23 cellular contexts compared by ENCODE assay signal in genomic region chr14:104366931-104367810, GRCh38.
"Had no signal": no experiment of that assay in that cellular context is flagged by ENCODE, and none has a peak within 500 bp of the region (broad histone marks: within the 10 kb centered on the region; RNA-seq: fewer than 3 reads in every experiment).

No MANE protein-coding gene starts in this region.

- H3K27me3 Mint-ChIP-seq: stimulated activated naive CD8-positive, alpha-beta T cell treated with anti-CD3 and anti-CD28 coated beads, Interleukin-15, Interleukin-2, amounts not matched to agents 100 ng/mL and 50 ng/mL, for 24 hours had no signal

- ATAC-seq: left lobe of liver; naive thymus-derived CD8-positive, alpha-beta T cell; right lobe of liver; stimulated activated effector memory CD8-positive, alpha-beta T cell treated with anti-CD3 and anti-CD28 coated beads, Interleukin-12 subunit alpha, Interleukin-12 subunit beta, amount 100 ng/mL, for 72 hours; upper lobe of right lung had no signal

- H3K36me3 ChIP-seq: ovary, right lobe of liver, tibial nerve, upper lobe of right lung, vagina had no signal

- H3K27ac Mint-ChIP-seq: progenitor cell of endocrine pancreas; stimulated activated effector memory CD8-positive, alpha-beta T cell treated with anti-CD3 and anti-CD28 coated beads, Interleukin-12 subunit alpha, Interleukin-12 subunit beta, amount 100 ng/mL, for 72 hours; stimulated activated naive CD8-positive, alpha-beta T cell treated with anti-CD3 and anti-CD28 coated beads, Interleukin-15, Interleukin-2, amounts not matched to agents 100 ng/mL and 50 ng/mL, for 24 hours had no signal

- H3K36me3 Mint-ChIP-seq: naive thymus-derived CD8-positive, alpha-beta T cell; stimulated activated effector memory CD8-positive, alpha-beta T cell treated with anti-CD3 and anti-CD28 coated beads, Interleukin-12 subunit alpha, Interleukin-12 subunit beta, amount 100 ng/mL, for 72 hours had no signal

- DNase-seq: cortex of kidney; dorsolateral prefrontal cortex; effector CD8-positive, alpha-beta T cell; foreskin melanocyte; head of caudate nucleus; hippocampal formation; kidney glomerular epithelial cell; mesendoderm; nucleus accumbens; ovary; right lobe of liver; stimulated activated CD4-positive, alpha-beta T cell treated with anti-CD3 and anti-CD28 coated beads, Interleukin-4, amount 100 ng/mL, for 1 hour; stimulated activated CD8-positive, alpha-beta memory T cell treated with anti-CD3 and anti-CD28 coated beads, Interleukin-4, amount 100 ng/mL, for 48 hours; testis; upper lobe of right lung had no signal

- H3K9me3 Mint-ChIP-seq: neural crest cell; stimulated activated effector memory CD8-positive, alpha-beta T cell treated with anti-CD3 and anti-CD28 coated beads, Interleukin-12 subunit alpha, Interleukin-12 subunit beta, amount 100 ng/mL, for 72 hours; stimulated activated naive CD8-positive, alpha-beta T cell treated with anti-CD3 and anti-CD28 coated beads, Interleukin-15, Interleukin-2, amounts not matched to agents 100 ng/mL and 50 ng/mL, for 24 hours had no signal

- H3K4me3 ChIP-seq: dorsolateral prefrontal cortex, ovary, right lobe of liver, testis, tibial nerve, upper lobe of right lung, vagina had no signal

- H3K4me1 Mint-ChIP-seq: stimulated activated effector memory CD8-positive, alpha-beta T cell treated with anti-CD3 and anti-CD28 coated beads, Interleukin-12 subunit alpha, Interleukin-12 subunit beta, amount 100 ng/mL, for 72 hours had no signal

- H3K27ac ChIP-seq: dorsolateral prefrontal cortex, ovary, right lobe of liver, testis, tibial nerve, upper lobe of right lung, vagina had no signal

- H3K9me3 ChIP-seq: ovary, right lobe of liver, testis, upper lobe of right lung, vagina had no signal

- H3K27me3 ChIP-seq: ovary, right lobe of liver, testis, tibial nerve, upper lobe of right lung, vagina had no signal

- H3K4me1 ChIP-seq: right lobe of liver, testis, tibial nerve, upper lobe of right lung, vagina had no signal

- H3K4me3 Mint-ChIP-seq: naive thymus-derived CD8-positive, alpha-beta T cell; neural crest cell; stimulated activated effector memory CD8-positive, alpha-beta T cell treated with anti-CD3 and anti-CD28 coated beads, Interleukin-12 subunit alpha, Interleukin-12 subunit beta, amount 100 ng/mL, for 72 hours; stimulated activated naive CD8-positive, alpha-beta T cell treated with anti-CD3 and anti-CD28 coated beads, Interleukin-15, Interleukin-2, amounts not matched to agents 100 ng/mL and 50 ng/mL, for 24 hours had no signal
